3 cellular contexts compared by ENCODE assay signal in the genomic region with DNA sequence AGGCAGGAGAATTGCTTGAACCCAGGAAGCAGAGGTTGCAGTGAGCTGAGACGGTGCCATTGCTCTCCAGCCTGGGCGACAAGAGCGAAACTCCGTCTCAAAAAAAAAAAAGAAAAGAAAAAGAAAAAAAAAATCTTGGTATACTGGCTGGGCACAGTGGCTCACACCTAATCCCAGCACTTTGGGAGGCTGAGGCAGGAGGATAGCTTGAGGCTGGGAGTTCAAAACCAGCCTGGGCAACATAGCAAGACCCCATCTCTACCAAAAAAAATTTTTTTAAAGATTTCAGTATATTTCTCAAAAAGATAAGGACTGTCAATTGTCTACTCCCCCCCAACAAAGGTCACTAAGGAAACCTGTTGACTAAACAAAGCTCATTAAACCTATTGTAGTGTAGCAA. TPM values are rescaled to one million over a fixed set of nuclear protein-coding genes. Genes with fewer than 3 reads are reported as not detected.
"Had no signal": no experiment of that assay in that cellular context is flagged by ENCODE, and none has a peak within 500 bp of the region (broad histone marks: within the 10 kb centered on the region; RNA-seq: fewer than 3 reads in every experiment).

No MANE protein-coding gene starts in this region.

RNA-seq across cellular contexts. Expression of gene CRYAB, which starts 26.5 kb away (rescaled TPM):
- total RNA-seq: H9 had no signal

RNA-seq across cellular contexts. Expression of gene HSPB2, which starts 27.5 kb away (rescaled TPM):
- total RNA-seq: H4, H7 had no signal
